ENCODE assay signal across 16 cellular contexts in genomic region chr10:12839349-12839927, GRCh38.
"Had no signal": no experiment of that assay in that cellular context is flagged by ENCODE, and none has a peak within 500 bp of the region (broad histone marks: within the 10 kb centered on the region; RNA-seq: fewer than 3 reads in every experiment).

No MANE protein-coding gene starts in this region.

- H3K27me3 Mint-ChIP-seq: activated CD4-positive, alpha-beta memory T cell treated with anti-CD3 and anti-CD28 coated beads for 36 hours had no signal

- H3K27ac Mint-ChIP-seq: activated CD4-positive, alpha-beta memory T cell treated with anti-CD3 and anti-CD28 coated beads for 36 hours; activated naive CD4-positive, alpha-beta T cell treated with anti-CD3 and anti-CD28 coated beads, Interleukin-2, amount 10 ng/mL, durations not matched to agents 7 days and 5 days; activated T-cell treated with anti-CD3 and anti-CD28 coated beads, Interleukin-2, amount 50 U/mL, for 72 hours had no signal

- H3K4me3 ChIP-seq: heart right ventricle, upper lobe of left lung had no signal

- H3K4me1 Mint-ChIP-seq: activated naive CD4-positive, alpha-beta T cell treated with anti-CD3 and anti-CD28 coated beads, Interleukin-2, amount 10 ng/mL, durations not matched to agents 7 days and 5 days had no signal

- ATAC-seq: activated T-cell treated with anti-CD3 and anti-CD28 coated beads, Interleukin-2, amount 50 U/mL, for 72 hours; left colon; stimulated activated naive CD8-positive, alpha-beta T cell treated with anti-CD3 and anti-CD28 coated beads, Interleukin-15, Interleukin-2, amounts not matched to agents 100 U/mL and 50 U/mL, for 24 hours had no signal

- H3K4me3 Mint-ChIP-seq: activated CD4-positive, alpha-beta memory T cell treated with anti-CD3 and anti-CD28 coated beads for 36 hours; activated naive CD4-positive, alpha-beta T cell treated with anti-CD3 and anti-CD28 coated beads, Interleukin-2, amount 10 ng/mL, durations not matched to agents 7 days and 5 days; activated T-cell treated with anti-CD3 and anti-CD28 coated beads, Interleukin-2, amount 50 U/mL, for 72 hours had no signal

- H3K9me3 ChIP-seq: heart right ventricle, upper lobe of left lung had no signal

- DNase-seq: activated CD4-positive, alpha-beta memory T cell treated with anti-CD3 and anti-CD28 coated beads for 36 hours; activated CD4-positive, alpha-beta T cell treated with anti-CD3 and anti-CD28 coated beads for 4 hours; activated CD4-positive, CD25-positive, alpha-beta regulatory T cell; activated effector memory CD4-positive, alpha-beta T cell treated with Interleukin-2 at 50 U/mL for 16 hours; activated naive CD4-positive, alpha-beta T cell treated with anti-CD3 and anti-CD28 coated beads, Interleukin-2, amount 10 ng/mL, durations not matched to agents 7 days and 5 days; activated T-cell treated with anti-CD3 and anti-CD28 coated beads, Interleukin-2, amount 50 U/mL, for 72 hours; amygdala; left colon; midbrain; nucleus accumbens; stimulated activated CD4-positive, alpha-beta T cell treated with anti-CD3 and anti-CD28 coated beads, Interleukin-4, amount 100 ng/mL, for 4 hours; stimulated activated naive CD8-positive, alpha-beta T cell treated with anti-CD3 and anti-CD28 coated beads, Interleukin-15, Interleukin-2, amounts not matched to agents 100 U/mL and 50 U/mL, for 24 hours; T-helper 1 cell; T-helper 9 cell; upper lobe of left lung had no signal

- H3K9me3 Mint-ChIP-seq: activated CD4-positive, alpha-beta memory T cell treated with anti-CD3 and anti-CD28 coated beads for 36 hours; activated naive CD4-positive, alpha-beta T cell treated with anti-CD3 and anti-CD28 coated beads, Interleukin-2, amount 10 ng/mL, durations not matched to agents 7 days and 5 days; activated T-cell treated with anti-CD3 and anti-CD28 coated beads, Interleukin-2, amount 50 U/mL, for 72 hours had no signal

- H3K27ac ChIP-seq: upper lobe of left lung had no signal

- H3K36me3 Mint-ChIP-seq: activated CD4-positive, alpha-beta memory T cell treated with anti-CD3 and anti-CD28 coated beads for 36 hours; activated naive CD4-positive, alpha-beta T cell treated with anti-CD3 and anti-CD28 coated beads, Interleukin-2, amount 10 ng/mL, durations not matched to agents 7 days and 5 days had no signal

- H3K27me3 ChIP-seq: upper lobe of left lung had no signal

- H3K36me3 ChIP-seq: heart right ventricle, upper lobe of left lung had no signal
